ENCODE assay signal across 1 cellular context in genomic region chr19:9789066-9789465, GRCh38.
TF ChIP-seq lines count a peak whose summit lies in the region.

No MANE protein-coding gene starts in this region.

TF ChIP-seq in H1, 55 proteins besides CTCF, POLR2A, EP300 and RAD21:
- TF ChIP-seq SIRT6 (IDR thresholded peaks at IDR 0.05; ENCODE audit: low read length) (no peak), GABPA (IDR thresholded peaks at IDR 0.05; ENCODE audit: borderline replicate concordance, insufficient read depth, low read length) (no peak), KDM1A (IDR thresholded peaks at IDR 0.05; ENCODE audit: borderline replicate concordance, low read length) (no peak), JUN (IDR thresholded peaks at IDR 0.05; ENCODE audit: low read depth, low read length) (no peak), HDAC6 (IDR thresholded peaks at IDR 0.05; ENCODE audit: low read depth, low read length) (no peak), CBX8 (IDR thresholded peaks at IDR 0.05; ENCODE audit: borderline replicate concordance, low read depth, low read length) (no peak), KDM4A (IDR thresholded peaks at IDR 0.05; ENCODE audit: low read depth, low read length, severe bottlenecking) (no peak), CHD7 (IDR thresholded peaks at IDR 0.05; ENCODE audit: insufficient replicate concordance, low read length) (no peak)
- TF ChIP-seq, protein P1, sequence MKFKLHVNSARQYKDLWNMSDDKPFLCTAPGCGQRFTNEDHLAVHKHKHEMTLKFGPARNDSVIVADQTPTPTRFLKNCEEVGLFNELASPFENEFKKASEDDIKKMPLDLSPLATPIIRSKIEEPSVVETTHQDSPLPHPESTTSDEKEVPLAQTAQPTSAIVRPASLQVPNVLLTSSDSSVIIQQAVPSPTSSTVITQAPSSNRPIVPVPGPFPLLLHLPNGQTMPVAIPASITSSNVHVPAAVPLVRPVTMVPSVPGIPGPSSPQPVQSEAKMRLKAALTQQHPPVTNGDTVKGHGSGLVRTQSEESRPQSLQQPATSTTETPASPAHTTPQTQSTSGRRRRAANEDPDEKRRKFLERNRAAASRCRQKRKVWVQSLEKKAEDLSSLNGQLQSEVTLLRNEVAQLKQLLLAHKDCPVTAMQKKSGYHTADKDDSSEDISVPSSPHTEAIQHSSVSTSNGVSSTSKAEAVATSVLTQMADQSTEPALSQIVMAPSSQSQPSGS (IDR thresholded peaks at IDR 0.05; ENCODE audit: low read length) = no peak
